ENCODE assay signal across 12 cellular contexts in the genomic region with DNA sequence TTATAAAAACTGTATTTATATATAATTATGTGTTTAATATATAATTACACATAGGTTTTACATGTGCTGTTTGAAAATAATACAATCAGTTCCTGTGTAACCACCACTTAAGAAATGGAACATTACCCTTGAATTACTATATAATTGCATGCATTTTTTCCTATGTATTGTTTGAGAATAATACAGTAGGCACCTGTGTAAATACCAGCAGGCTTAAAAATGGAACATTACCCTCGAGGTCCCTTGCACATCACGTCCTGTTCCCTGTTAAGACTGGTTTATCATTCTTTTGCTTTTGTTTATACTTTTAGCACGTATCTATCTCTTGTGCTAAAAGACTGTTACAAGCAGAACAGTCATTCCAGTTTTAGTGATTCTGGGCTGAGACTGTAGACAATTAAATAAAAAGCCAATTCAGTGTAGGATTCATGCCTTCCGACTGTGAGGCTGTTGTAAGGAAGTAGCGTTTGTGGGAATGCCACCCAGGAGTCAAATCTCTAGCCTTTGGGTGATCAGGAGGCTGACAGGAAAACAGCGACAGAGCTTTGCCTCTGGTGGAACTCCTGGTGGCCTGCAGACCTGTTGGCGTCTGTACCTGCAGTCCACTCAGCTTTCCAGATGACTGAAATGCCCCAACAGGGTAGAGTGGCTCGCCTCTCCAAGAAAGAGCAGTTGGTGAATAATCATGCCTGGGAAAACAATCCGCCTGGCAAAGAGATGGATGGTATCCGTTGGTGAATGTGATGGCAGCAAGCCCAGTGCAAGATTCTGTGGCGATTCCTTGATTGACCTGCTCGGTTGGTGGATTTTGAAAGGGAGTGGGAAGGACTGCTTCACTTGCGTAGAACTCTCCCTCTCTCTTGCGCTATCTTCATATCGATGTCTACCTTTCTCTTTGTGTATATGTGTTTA.
A peak's percentile ranks its signal among the peaks of the same experiment; 100 is the strongest.
DNase-seq lines count a peak whose midpoint lies in the region; ATAC-seq lines count a peak whose summit lies in the region.
"Had no signal": no experiment of that assay in that cellular context is flagged by ENCODE, and none has a peak within 500 bp of the region (broad histone marks: within the 10 kb centered on the region; RNA-seq: fewer than 3 reads in every experiment).

No MANE protein-coding gene starts in this region.

- ATAC-seq in HG02759 (IDR thresholded peaks at IDR 0.05; ENCODE audit: unreplicated experiment) (no peak), HG03039 (IDR thresholded peaks at IDR 0.05; ENCODE audit: unreplicated experiment) (no peak)
- ATAC-seq: HCT116 had no signal

- H3K27me3 ChIP-seq in layer of hippocampus (ENCODE audit: control insufficient read depth, insufficient read depth, low read length) = no peaks in the 10 kb centered on the region

- peak overlapping the region; percentile 10 for H3K27ac ChIP-seq in layer of hippocampus (ENCODE audit: low read depth, low read length)

- peak; percentile 98 for DNase-seq in DMS153 (lab: John Stamatoyannopoulos, UW)
- DNase-seq in NCI-H1436 (lab: John Stamatoyannopoulos, UW) = peak; percentile 94
- DNase-seq in NCI-H748 (lab: John Stamatoyannopoulos, UW; ENCODE audit: unreplicated experiment) = peak; percentile 96
- DNase-seq in stimulated activated CD4-positive, alpha-beta T cell treated with anti-CD3 and anti-CD28 coated beads, Interleukin-1b, Interleukin-23, amount 100 ng/mL, for 48 hours = no peak
- no peak for DNase-seq in T-helper 2 cell
- DNase-seq: activated effector memory CD4-positive, alpha-beta T cell treated with Interleukin-2 at 50 U/mL for 16 hours; NCI-H526 treated with DMSO at 0.1 percent for 48 hours; stimulated activated CD4-positive, alpha-beta T cell treated with anti-CD3 and anti-CD28 coated beads, Interleukin-15, amount 100 ng/mL, for 24 hours had no signal

Comparison
In these comparisons a context has a peak if more than half of its experiments do, and no peak if none do; other contexts are left out.
1. DNase-seq: peak in DMS153 (single experiment), NCI-H1436 (single experiment) and NCI-H748 (single experiment); none in stimulated activated CD4-positive, alpha-beta T cell treated with anti-CD3 and anti-CD28 coated beads, Interleukin-1b, Interleukin-23, amount 100 ng/mL, for 48 hours (single experiment) and T-helper 2 cell (0 of 5).